2 cellular contexts compared by ENCODE assay signal in the genomic region with DNA sequence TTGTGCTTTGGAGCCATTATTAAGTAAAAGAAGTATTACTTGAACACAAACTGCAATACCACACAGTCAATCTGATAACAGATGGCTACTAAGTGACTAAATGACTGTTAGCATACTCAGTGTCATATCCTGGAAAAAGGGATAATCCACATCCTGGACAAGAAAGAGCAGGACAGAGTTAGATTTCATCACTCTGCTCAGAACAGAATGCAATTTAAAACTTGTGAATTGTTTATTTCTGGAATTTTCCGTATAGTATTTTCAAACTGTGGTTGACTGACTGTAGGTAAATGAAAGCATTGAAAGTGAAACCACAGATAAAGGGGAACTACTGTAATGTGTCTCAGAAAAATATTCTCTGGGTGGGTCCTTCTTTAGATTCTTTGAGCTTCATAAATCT.
TF ChIP-seq lines count a peak whose summit lies in the region.

No MANE protein-coding gene starts in this region.

TF ChIP-seq in GM12878, 131 proteins besides CTCF, POLR2A, EP300 and RAD21:
- TF ChIP-seq, protein P1, sequence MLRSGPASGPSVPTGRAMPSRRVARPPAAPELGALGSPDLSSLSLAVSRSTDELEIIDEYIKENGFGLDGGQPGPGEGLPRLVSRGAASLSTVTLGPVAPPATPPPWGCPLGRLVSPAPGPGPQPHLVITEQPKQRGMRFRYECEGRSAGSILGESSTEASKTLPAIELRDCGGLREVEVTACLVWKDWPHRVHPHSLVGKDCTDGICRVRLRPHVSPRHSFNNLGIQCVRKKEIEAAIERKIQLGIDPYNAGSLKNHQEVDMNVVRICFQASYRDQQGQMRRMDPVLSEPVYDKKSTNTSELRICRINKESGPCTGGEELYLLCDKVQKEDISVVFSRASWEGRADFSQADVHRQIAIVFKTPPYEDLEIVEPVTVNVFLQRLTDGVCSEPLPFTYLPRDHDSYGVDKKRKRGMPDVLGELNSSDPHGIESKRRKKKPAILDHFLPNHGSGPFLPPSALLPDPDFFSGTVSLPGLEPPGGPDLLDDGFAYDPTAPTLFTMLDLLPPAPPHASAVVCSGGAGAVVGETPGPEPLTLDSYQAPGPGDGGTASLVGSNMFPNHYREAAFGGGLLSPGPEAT (IDR thresholded peaks at IDR 0.05; ENCODE audit: low read depth), result 0 out of 2 replicates have a peak, but pooled peaks have one; percentile 20
- TF ChIP-seq MYB (IDR thresholded peaks at IDR 0.05; ENCODE audit: borderline replicate concordance, low read depth, low read length) (no peak), MTA2 (IDR thresholded peaks at IDR 0.05; ENCODE audit: low read depth) (peak; percentile 44; the same call in 1 of the 2 replicates), NFIC (IDR thresholded peaks at IDR 0.05; ENCODE audit: low read depth, low read length) (peak; percentile 19; the same call in 1 of the 2 replicates), ZNF217 (IDR thresholded peaks at IDR 0.05) (0 out of 2 replicates have a peak, but pooled peaks have one; percentile 42), HCFC1 (IDR thresholded peaks at IDR 0.05; ENCODE audit: low read length) (no peak), CHD4 (IDR thresholded peaks at IDR 0.05) (no peak), IKZF2 (IDR thresholded peaks at IDR 0.05) (peak; percentile 62 to 72), DPF2 (IDR thresholded peaks at IDR 0.05) (peak; percentile 57; the same call in 1 of the 2 replicates), SPI1 (IDR thresholded peaks at IDR 0.05; ENCODE audit: borderline replicate concordance, insufficient read depth, low read depth, low read length) (0 out of 2 replicates have a peak, but pooled peaks have one; percentile 24), IKZF1 (conservative IDR thresholded peaks at IDR 0.05) (peak; percentile 35; the same call in 1 of the 2 replicates), YY1 (IDR thresholded peaks at IDR 0.05; ENCODE audit: low read depth, low read length) (no peak), ZNF24 (IDR thresholded peaks at IDR 0.05) (no peak), JUNB (IDR thresholded peaks at IDR 0.05) (0 out of 2 replicates have a peak, but pooled peaks have one; percentile 18), TCF7 (IDR thresholded peaks at IDR 0.05; ENCODE audit: borderline replicate concordance) (no peak), RUNX3 (IDR thresholded peaks at IDR 0.05; ENCODE audit: low read length) (peak; percentile 71), KDM1A (IDR thresholded peaks at IDR 0.05; ENCODE audit: borderline replicate concordance) (no peak)
- TF ChIP-seq, protein P2, sequence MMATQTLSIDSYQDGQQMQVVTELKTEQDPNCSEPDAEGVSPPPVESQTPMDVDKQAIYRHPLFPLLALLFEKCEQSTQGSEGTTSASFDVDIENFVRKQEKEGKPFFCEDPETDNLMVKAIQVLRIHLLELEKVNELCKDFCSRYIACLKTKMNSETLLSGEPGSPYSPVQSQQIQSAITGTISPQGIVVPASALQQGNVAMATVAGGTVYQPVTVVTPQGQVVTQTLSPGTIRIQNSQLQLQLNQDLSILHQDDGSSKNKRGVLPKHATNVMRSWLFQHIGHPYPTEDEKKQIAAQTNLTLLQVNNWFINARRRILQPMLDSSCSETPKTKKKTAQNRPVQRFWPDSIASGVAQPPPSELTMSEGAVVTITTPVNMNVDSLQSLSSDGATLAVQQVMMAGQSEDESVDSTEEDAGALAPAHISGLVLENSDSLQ (IDR thresholded peaks at IDR 0.05), result peak; percentile 34; the same call in 1 of the 2 replicates
- TF ChIP-seq, protein P3, sequence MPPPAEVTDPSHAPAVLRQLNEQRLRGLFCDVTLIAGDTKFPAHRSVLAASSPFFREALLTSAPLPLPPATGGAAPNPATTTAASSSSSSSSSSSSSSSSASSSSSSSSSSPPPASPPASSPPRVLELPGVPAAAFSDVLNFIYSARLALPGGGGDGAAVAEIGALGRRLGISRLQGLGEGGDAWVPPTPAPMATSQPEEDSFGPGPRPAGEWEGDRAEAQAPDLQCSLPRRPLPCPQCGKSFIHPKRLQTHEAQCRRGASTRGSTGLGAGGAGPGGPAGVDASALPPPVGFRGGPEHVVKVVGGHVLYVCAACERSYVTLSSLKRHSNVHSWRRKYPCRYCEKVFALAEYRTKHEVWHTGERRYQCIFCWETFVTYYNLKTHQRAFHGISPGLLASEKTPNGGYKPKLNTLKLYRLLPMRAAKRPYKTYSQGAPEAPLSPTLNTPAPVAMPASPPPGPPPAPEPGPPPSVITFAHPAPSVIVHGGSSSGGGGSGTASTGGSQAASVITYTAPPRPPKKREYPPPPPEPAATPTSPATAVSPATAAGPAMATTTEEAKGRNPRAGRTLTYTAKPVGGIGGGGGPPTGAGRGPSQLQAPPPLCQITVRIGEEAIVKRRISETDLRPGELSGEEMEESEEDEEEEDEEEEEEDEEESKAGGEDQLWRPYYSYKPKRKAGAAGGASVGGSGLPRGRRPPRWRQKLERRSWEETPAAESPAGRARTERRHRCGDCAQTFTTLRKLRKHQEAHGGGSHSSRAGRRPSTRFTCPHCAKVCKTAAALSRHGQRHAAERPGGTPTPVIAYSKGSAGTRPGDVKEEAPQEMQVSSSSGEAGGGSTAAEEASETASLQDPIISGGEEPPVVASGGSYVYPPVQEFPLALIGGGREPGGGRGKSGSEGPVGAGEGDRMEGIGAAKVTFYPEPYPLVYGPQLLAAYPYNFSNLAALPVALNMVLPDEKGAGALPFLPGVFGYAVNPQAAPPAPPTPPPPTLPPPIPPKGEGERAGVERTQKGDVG (CRISPR knock-in tag; IDR thresholded peaks at IDR 0.05), result no peak
- TF ChIP-seq, protein P4, sequence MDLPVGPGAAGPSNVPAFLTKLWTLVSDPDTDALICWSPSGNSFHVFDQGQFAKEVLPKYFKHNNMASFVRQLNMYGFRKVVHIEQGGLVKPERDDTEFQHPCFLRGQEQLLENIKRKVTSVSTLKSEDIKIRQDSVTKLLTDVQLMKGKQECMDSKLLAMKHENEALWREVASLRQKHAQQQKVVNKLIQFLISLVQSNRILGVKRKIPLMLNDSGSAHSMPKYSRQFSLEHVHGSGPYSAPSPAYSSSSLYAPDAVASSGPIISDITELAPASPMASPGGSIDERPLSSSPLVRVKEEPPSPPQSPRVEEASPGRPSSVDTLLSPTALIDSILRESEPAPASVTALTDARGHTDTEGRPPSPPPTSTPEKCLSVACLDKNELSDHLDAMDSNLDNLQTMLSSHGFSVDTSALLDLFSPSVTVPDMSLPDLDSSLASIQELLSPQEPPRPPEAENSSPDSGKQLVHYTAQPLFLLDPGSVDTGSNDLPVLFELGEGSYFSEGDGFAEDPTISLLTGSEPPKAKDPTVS (IDR thresholded peaks at IDR 0.05; ENCODE audit: low read depth, low read length), result peak; percentile 70; the same call in 1 of the 2 replicates
TF ChIP-seq in GM12878: peak in this region for 12.

TF ChIP-seq in HepG2, 621 proteins besides CTCF, POLR2A, EP300 and RAD21:
- TF ChIP-seq ZNF616 (CRISPR knock-in tag; IDR thresholded peaks at IDR 0.05; ENCODE audit: low read depth), result no peak
- no peak for TF ChIP-seq ZNF136 (CRISPR knock-in tag; IDR thresholded peaks at IDR 0.05; ENCODE audit: low read depth)
- TF ChIP-seq, protein P5, sequence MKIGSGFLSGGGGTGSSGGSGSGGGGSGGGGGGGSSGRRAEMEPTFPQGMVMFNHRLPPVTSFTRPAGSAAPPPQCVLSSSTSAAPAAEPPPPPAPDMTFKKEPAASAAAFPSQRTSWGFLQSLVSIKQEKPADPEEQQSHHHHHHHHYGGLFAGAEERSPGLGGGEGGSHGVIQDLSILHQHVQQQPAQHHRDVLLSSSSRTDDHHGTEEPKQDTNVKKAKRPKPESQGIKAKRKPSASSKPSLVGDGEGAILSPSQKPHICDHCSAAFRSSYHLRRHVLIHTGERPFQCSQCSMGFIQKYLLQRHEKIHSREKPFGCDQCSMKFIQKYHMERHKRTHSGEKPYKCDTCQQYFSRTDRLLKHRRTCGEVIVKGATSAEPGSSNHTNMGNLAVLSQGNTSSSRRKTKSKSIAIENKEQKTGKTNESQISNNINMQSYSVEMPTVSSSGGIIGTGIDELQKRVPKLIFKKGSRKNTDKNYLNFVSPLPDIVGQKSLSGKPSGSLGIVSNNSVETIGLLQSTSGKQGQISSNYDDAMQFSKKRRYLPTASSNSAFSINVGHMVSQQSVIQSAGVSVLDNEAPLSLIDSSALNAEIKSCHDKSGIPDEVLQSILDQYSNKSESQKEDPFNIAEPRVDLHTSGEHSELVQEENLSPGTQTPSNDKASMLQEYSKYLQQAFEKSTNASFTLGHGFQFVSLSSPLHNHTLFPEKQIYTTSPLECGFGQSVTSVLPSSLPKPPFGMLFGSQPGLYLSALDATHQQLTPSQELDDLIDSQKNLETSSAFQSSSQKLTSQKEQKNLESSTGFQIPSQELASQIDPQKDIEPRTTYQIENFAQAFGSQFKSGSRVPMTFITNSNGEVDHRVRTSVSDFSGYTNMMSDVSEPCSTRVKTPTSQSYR (CRISPR knock-in tag; IDR thresholded peaks at IDR 0.05; ENCODE audit: borderline replicate concordance), result no peak
- no peak for TF ChIP-seq ZNF790 (CRISPR knock-in tag; IDR thresholded peaks at IDR 0.05; ENCODE audit: borderline replicate concordance)
- TF ChIP-seq ZFP36L1 (CRISPR knock-in tag; IDR thresholded peaks at IDR 0.05), result no peak
- no peak for TF ChIP-seq HMG20A (CRISPR knock-in tag; IDR thresholded peaks at IDR 0.05; ENCODE audit: borderline replicate concordance)
- TF ChIP-seq, protein P6, sequence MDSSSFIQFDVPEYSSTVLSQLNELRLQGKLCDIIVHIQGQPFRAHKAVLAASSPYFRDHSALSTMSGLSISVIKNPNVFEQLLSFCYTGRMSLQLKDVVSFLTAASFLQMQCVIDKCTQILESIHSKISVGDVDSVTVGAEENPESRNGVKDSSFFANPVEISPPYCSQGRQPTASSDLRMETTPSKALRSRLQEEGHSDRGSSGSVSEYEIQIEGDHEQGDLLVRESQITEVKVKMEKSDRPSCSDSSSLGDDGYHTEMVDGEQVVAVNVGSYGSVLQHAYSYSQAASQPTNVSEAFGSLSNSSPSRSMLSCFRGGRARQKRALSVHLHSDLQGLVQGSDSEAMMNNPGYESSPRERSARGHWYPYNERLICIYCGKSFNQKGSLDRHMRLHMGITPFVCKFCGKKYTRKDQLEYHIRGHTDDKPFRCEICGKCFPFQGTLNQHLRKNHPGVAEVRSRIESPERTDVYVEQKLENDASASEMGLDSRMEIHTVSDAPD (CRISPR knock-in tag; IDR thresholded peaks at IDR 0.05), result no peak
- no peak for TF ChIP-seq ZSCAN21 (CRISPR knock-in tag; IDR thresholded peaks at IDR 0.05; ENCODE audit: borderline replicate concordance)
